12 cellular contexts compared by ENCODE assay signal in the genomic region with DNA sequence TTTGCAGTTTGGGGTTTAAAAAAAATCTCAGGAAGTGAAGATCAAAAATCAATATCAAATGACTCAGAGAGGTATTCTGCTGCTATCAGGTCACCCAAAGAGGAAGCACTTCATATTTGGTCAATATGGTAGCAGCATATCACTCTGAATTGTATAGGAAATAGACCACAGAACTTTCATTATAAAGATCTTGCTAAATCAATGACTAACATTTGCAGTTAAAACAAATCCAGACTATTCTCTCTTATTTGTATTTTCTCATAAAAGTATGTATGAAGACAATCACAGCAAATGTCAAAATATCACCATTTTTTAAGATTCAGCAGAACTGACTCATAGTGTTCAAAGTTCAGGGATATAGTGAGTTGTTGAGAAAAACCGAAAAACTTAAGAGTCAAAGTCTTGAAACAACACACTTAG.
A peak's percentile ranks its signal among the peaks of the same experiment; 100 is the strongest.
DNase-seq lines count a peak whose midpoint lies in the region; ATAC-seq, FAIRE-seq and TF ChIP-seq lines count a peak whose summit lies in the region.
"Had no signal": no experiment of that assay in that cellular context is flagged by ENCODE, and none has a peak within 500 bp of the region (broad histone marks: within the 10 kb centered on the region; RNA-seq: fewer than 3 reads in every experiment).

No MANE protein-coding gene starts in this region.

- TF ChIP-seq POLR2A in H54 (IDR thresholded peaks at IDR 0.05; ENCODE audit: low read depth, low read length): no peak

- H3K27ac Mint-ChIP-seq in CD8-positive, alpha-beta memory T cell: peak overlapping the region in 7 of 8 donors; percentile 36 to 86 (median 76)
- no peak overlapping the region for H3K27ac Mint-ChIP-seq in T-helper 17 cell

- CTCF ChIA-PET in CD8-positive, alpha-beta memory T cell (lab: Charles Lee): no interaction called here

- H3K27me3 Mint-ChIP-seq in CD8-positive, alpha-beta memory T cell: peaks cover 2 to 4% of the 10 kb centered on the region in 2 donors
- H3K27me3 Mint-ChIP-seq in T-helper 17 cell: no peaks in the 10 kb centered on the region

- no peaks in the 10 kb centered on the region for H3K9me3 Mint-ChIP-seq in CD8-positive, alpha-beta memory T cell

- H3K9me3 ChIP-seq in CD8-positive, alpha-beta memory T cell (ENCODE audit: low read length): no peaks in the 10 kb centered on the region
- H3K9me3 ChIP-seq in T-helper 17 cell (ENCODE audit: control insufficient read depth, low read length, poor library complexity, severe bottlenecking): no peaks in the 10 kb centered on the region
- H3K9me3 ChIP-seq: breast epithelium, sigmoid colon had no signal

- POLR2A ChIA-PET in CD8-positive, alpha-beta memory T cell (lab: Charles Lee): no interaction called here

- no peaks in the 10 kb centered on the region for H3K27me3 ChIP-seq in CD8-positive, alpha-beta memory T cell (ENCODE audit: insufficient read depth, low read length, poor library complexity, severe bottlenecking)
- H3K27me3 ChIP-seq: breast epithelium, sigmoid colon had no signal

- no peaks in the 10 kb centered on the region for H3K36me3 ChIP-seq in CD8-positive, alpha-beta memory T cell (ENCODE audit: insufficient read depth, low read length)
- H3K36me3 ChIP-seq: breast epithelium, sigmoid colon had no signal

- no peak for DNase-seq in CD8-positive, alpha-beta memory T cell
- DNase-seq in H54 (ENCODE audit: insufficient read length, low spot score): no peak
- DNase-seq in T-helper 17 cell: no peak
- peak; percentile 77 for DNase-seq in iris pigment epithelial cell (ENCODE audit: low read depth)
- no peak for DNase-seq in caudate nucleus (lab: John Stamatoyannopoulos, UW)
- no peak for DNase-seq in NCI-H524 (lab: John Stamatoyannopoulos, UW)
- DNase-seq in NCI-H1694 (lab: John Stamatoyannopoulos, UW): no peak
- DNase-seq: NCI-H1105, NCI-H510A treated with DMSO at 0.1 percent for 48 hours, sigmoid colon had no signal

- H3K4me3 ChIP-seq in CD8-positive, alpha-beta memory T cell (ENCODE audit: low read length): no peak overlapping the region
- H3K4me3 ChIP-seq: breast epithelium, sigmoid colon had no signal

- H3K27ac ChIP-seq in CD8-positive, alpha-beta memory T cell (ENCODE audit: low read depth, low read length): no peak overlapping the region
- H3K27ac ChIP-seq in caudate nucleus (ENCODE audit: low read depth, low read length): no peak overlapping the region
- H3K27ac ChIP-seq: breast epithelium, sigmoid colon had no signal

- peak; percentile 33 for ATAC-seq in T-helper 17 cell
- ATAC-seq: left lobe of liver had no signal

- H3K4me1 ChIP-seq in CD8-positive, alpha-beta memory T cell (ENCODE audit: insufficient read depth, low read length): peaks cover 25% of the 10 kb centered on the region
- H3K4me1 ChIP-seq: breast epithelium, sigmoid colon had no signal

- H3K4me3 Mint-ChIP-seq in CD8-positive, alpha-beta memory T cell: peak overlapping the region in 6 of 7 donors; percentile 30 to 61 (median 44)
- no peak overlapping the region for H3K4me3 Mint-ChIP-seq in T-helper 17 cell

- FAIRE-seq in H54 (lab: Jason Lieb, UNC): peak; percentile 75

- H3K36me3 Mint-ChIP-seq in CD8-positive, alpha-beta memory T cell: peaks cover 0 to 9% (median 0%) of the 10 kb centered on the region in 3 donors
- H3K36me3 Mint-ChIP-seq in T-helper 17 cell (ENCODE audit: low read depth): no peaks in the 10 kb centered on the region

- H3K4me1 Mint-ChIP-seq in CD8-positive, alpha-beta memory T cell: peaks cover 30 to 41% (median 38%) of the 10 kb centered on the region in 3 donors
- H3K4me1 Mint-ChIP-seq in T-helper 17 cell: peaks cover 19% of the 10 kb centered on the region
